In the genomic region with DNA sequence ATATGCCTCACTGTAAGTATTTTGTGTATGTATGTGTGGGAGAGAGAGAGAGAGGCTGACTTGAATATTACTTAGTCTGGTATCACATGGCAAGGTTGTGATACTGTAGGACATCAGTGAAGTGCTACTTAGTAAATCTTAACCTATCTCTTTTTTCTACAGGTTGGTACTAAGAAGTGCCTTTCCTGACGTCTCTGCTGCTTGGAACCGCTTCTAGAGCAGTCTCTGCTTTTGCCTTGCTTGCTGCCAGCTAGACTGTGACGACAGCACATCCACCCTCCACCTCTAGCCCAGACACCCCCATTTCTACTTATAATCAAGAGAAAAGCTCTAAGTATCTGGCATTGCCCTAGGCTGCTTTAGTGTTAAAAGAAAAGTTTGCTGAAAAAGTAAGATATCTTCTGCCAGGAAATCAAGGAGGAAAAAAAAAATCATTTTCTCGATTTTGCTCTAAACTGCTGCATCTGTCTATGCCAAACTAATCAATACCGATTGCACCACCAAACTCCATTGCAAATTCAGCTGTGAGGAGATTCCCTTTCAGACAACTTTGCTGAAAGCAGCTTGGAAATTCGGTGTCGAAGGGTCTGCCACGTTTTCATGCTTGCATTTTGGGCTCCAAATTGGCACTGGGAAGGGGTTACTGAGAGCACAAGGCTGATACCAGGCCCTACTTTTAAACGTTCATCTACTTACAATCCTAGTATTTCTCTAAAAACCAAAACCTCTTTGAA, we compare ENCODE assay signal across 8 cellular contexts. TPM values are rescaled to one million over a fixed set of nuclear protein-coding genes. Genes with fewer than 3 reads are reported as not detected.
DNase-seq lines count a peak whose midpoint lies in the region; ATAC-seq, FAIRE-seq and TF ChIP-seq lines count a peak whose summit lies in the region.

No MANE protein-coding gene starts in this region.

- no peak for TF ChIP-seq CTCF in endothelial cell of umbilical vein (IDR thresholded peaks at IDR 0.05; ENCODE audit: extremely low read depth in 1 of 2, insufficient read depth in 1 of 2, low read depth in 1 of 2, low read length in 2 of 2)
- no peak for TF ChIP-seq CTCF in pancreas (IDR thresholded peaks at IDR 0.05)

- H3K9me1 ChIP-seq in endothelial cell of umbilical vein (replicated peaks; ENCODE audit: control insufficient read depth, extremely low read depth, insufficient read depth, low read length), result no peaks in the 10 kb centered on the region

- peaks cover 10% of the 10 kb centered on the region for H4K20me1 ChIP-seq in endothelial cell of umbilical vein (replicated peaks; ENCODE audit: control insufficient read depth, extremely low read depth, insufficient read depth, low read length)

- CTCF ChIA-PET in endothelial cell of umbilical vein (lab: Charles Lee), result interaction anchor here (3.1 kb wide), 1 partner anchor 12 kb away, joined by 12 read pairs; no protein-coding TSS in a partner anchor

- H3K9ac ChIP-seq in endothelial cell of umbilical vein (replicated peaks; ENCODE audit: extremely low read depth, insufficient read depth, low read length), result no peak overlapping the region

- H3K79me2 ChIP-seq in endothelial cell of umbilical vein (ENCODE audit: control insufficient read depth, insufficient read depth, low read length), result peaks cover 100% of the 10 kb centered on the region

- POLR2A ChIA-PET in endothelial cell of umbilical vein (lab: Charles Lee), result interaction anchor here (0.6 kb wide), 1 partner anchor 14 kb away, joined by 3 read pairs; no protein-coding TSS in a partner anchor

- TSS peak; percentile 18 for BruUV-seq in endothelial cell of umbilical vein (replicated peaks; lab: Mats Ljungman, UMichigan)

- ATAC-seq in GM19463 (IDR thresholded peaks at IDR 0.05; ENCODE audit: unreplicated experiment), result peak; percentile 8
- peak in 3 of 4 donors; percentile 17 to 44 (median 36) for ATAC-seq in pancreas
- ATAC-seq in HG03045 (IDR thresholded peaks at IDR 0.05; ENCODE audit: unreplicated experiment), result no peak
- ATAC-seq in GM18519 (IDR thresholded peaks at IDR 0.05; ENCODE audit: low FRiP score, unreplicated experiment), result no peak
- no peak for ATAC-seq in GM21360 (IDR thresholded peaks at IDR 0.05; ENCODE audit: unreplicated experiment)

- no peak for FAIRE-seq in endothelial cell of umbilical vein (lab: Jason Lieb, UNC)
- no peak for FAIRE-seq in pancreas (lab: Jason Lieb, UNC)

- H3K4me3 ChIP-seq in SJCRH30, result peak overlapping the region; percentile 56
- no peak overlapping the region for H3K4me3 ChIP-seq in endothelial cell of umbilical vein (replicated peaks in 1 of 3; ENCODE audit: insufficient read depth in 1 of 3, low read depth in 1 of 3, low read length in 3 of 3)
- peak overlapping the region; percentile 14 to 44 (median 26) for H3K4me3 ChIP-seq in pancreas

- DNase-seq in SJCRH30 (no peak), endothelial cell of umbilical vein (ENCODE audit: low read depth, low spot score) (no peak), pancreas (no peak), DMS153 treated with DMSO at 0.1 percent for 48 hours (lab: John Stamatoyannopoulos, UW; ENCODE audit: unreplicated experiment) (no peak)

- no peak overlapping the region for H2AFZ ChIP-seq in endothelial cell of umbilical vein (ENCODE audit: low read depth, low read length)

- dilution Hi-C loops in endothelial cell of umbilical vein (cut with MboI; ENCODE audit: extremely low pct_ligation_motif_present, low sequenced_read_pairs), result no loop called here

- no peaks in the 10 kb centered on the region for H3K9me3 ChIP-seq in SJCRH30 (replicated peaks)
- H3K9me3 ChIP-seq in endothelial cell of umbilical vein (replicated peaks; ENCODE audit: control insufficient read depth, insufficient read depth, low read length), result no peaks in the 10 kb centered on the region
- no peaks in the 10 kb centered on the region for H3K9me3 ChIP-seq in pancreas

- peaks cover 10% of the 10 kb centered on the region; the same call in 1 of the 2 replicates for H3K4me1 ChIP-seq in SJCRH30
- H3K4me1 ChIP-seq in endothelial cell of umbilical vein (ENCODE audit: control insufficient read depth, extremely low read depth, insufficient read depth, low read length), result peaks cover 53% of the 10 kb centered on the region
- H3K4me1 ChIP-seq in pancreas, result peaks cover 33 to 67% (median 46%) of the 10 kb centered on the region in 3 donors

- no peak overlapping the region for H3K4me2 ChIP-seq in endothelial cell of umbilical vein (ENCODE audit: insufficient read depth, low read length)

- TF ChIP-seq POLR2A in endothelial cell of umbilical vein (IDR thresholded peaks at IDR 0.05; ENCODE audit: low read depth, low read length), result peak; percentile 26

- 24 to 31% methylated on average over 9 of the region's 9 CpGs for WGBS in pancreas, 2 donors

- intact Hi-C loops in endothelial cell of umbilical vein (cut with micrococcal nuclease), result loop anchor here (2.0 kb wide), 1 partner anchor 29 kb away; no protein-coding TSS in a partner anchor
- intact Hi-C loops in pancreas (cut with DNase I), result no loop called here

- H3K27me3 ChIP-seq in SJCRH30 (no peaks in the 10 kb centered on the region), endothelial cell of umbilical vein (ENCODE audit: control insufficient read depth in 2 of 2, insufficient read depth in 2 of 2, low read length in 2 of 2) (no peaks in the 10 kb centered on the region), pancreas (no peaks in the 10 kb centered on the region)

- H3K27ac ChIP-seq in SJCRH30 (peak overlapping the region; percentile 86), endothelial cell of umbilical vein (ENCODE audit: insufficient read depth, low read depth, low read length) (no peak overlapping the region), pancreas (peak overlapping the region in 3 of 4 donors; percentile 81 to 90 (median 87))

- H3K36me3 ChIP-seq in SJCRH30 (no peaks in the 10 kb centered on the region; the same call in 1 of the 2 replicates), endothelial cell of umbilical vein (ENCODE audit: control insufficient read depth in 2 of 2, extremely low read depth in 1 of 2, insufficient read depth in 2 of 2, low read length in 2 of 2) (peaks cover 5 to 11% of the 10 kb centered on the region in 2 experiments), pancreas (no peaks in the 10 kb centered on the region)

TF ChIP-seq in endothelial cell of umbilical vein, 7 proteins besides CTCF, POLR2A, EP300 and RAD21:
- no peak for TF ChIP-seq EZH2 (IDR thresholded peaks at IDR 0.05; ENCODE audit: borderline replicate concordance, low read depth, low read length, severe bottlenecking)
- TF ChIP-seq POLR2AphosphoS5 (IDR thresholded peaks at IDR 0.05; ENCODE audit: insufficient read depth, low read depth, low read length), result no peak
- no peak for TF ChIP-seq FOS (IDR thresholded peaks at IDR 0.05; ENCODE audit: borderline replicate concordance, insufficient read depth, low read length)
- no peak for TF ChIP-seq MAX (IDR thresholded peaks at IDR 0.05; ENCODE audit: insufficient read depth, insufficient read length)
- TF ChIP-seq GATA2 (IDR thresholded peaks at IDR 0.05; ENCODE audit: insufficient read depth, insufficient read length, low read depth, low read length), result no peak
- TF ChIP-seq JUN (IDR thresholded peaks at IDR 0.05; ENCODE audit: borderline replicate concordance, insufficient read depth, insufficient read length, low read depth), result no peak
- no peak for TF ChIP-seq MYC (IDR thresholded peaks at IDR 0.05; ENCODE audit: low read depth, low read length)

RNA-seq across cellular contexts. Expression of gene MBNL1, which starts 30.7 kb away (rescaled TPM):
- total RNA-seq in SJCRH30 (2014; rRNA removed; shearing (Covaris generic)), result 72.3 and 90.5 TPM in 2 replicates
- total RNA-seq in endothelial cell of umbilical vein (362 and 385 TPM in 2 replicates), pancreas (10 to 100 TPM; 30.5 to 73.2 (median 49.2) TPM)
- polyA plus RNA-seq in endothelial cell of umbilical vein (151 and 179 TPM in 2 replicates), pancreas (10 to 100 TPM; 15.2 to 22.2 TPM)
- polyA plus RNA-seq in endothelial cell of umbilical vein (2011; cell fraction: cytosol; rRNA removed), result 158 and 192 TPM in 2 replicates
- polyA plus RNA-seq in endothelial cell of umbilical vein (2011; cell fraction: nucleus; rRNA removed), result 245 and 296 TPM in 2 replicates
- polyA plus RNA-seq in endothelial cell of umbilical vein (2012), result 100 and 148 TPM in 2 replicates
- polyA minus RNA-seq in endothelial cell of umbilical vein, result 604 and 704 TPM in 2 replicates
- polyA minus RNA-seq in endothelial cell of umbilical vein (2011; cell fraction: cytosol; rRNA and poly(A)+ RNA removed), result 107 TPM
- 897 and 1,083 TPM in 2 replicates for polyA minus RNA-seq in endothelial cell of umbilical vein (2011; cell fraction: nucleus; rRNA and poly(A)+ RNA removed)

Comparison
In these comparisons a context has a peak if more than half of its experiments do, and no peak if none do; other contexts are left out.
1. ATAC-seq: peak in GM19463 (single experiment) and pancreas (3 of 4); none in HG03045 (single experiment), GM18519 (single experiment) and GM21360 (single experiment).
2. H3K4me3 ChIP-seq: peak in SJCRH30 (single experiment) and pancreas (4 of 4); none in endothelial cell of umbilical vein (0 of 3).